In genomic region chr13:26784704-26785639, GRCh38 we compare ENCODE assay signal across 9 cellular contexts. TPM values are rescaled to one million over a fixed set of nuclear protein-coding genes. Genes with fewer than 3 reads are reported as not detected.
A peak's percentile ranks its signal among the peaks of the same experiment; 100 is the strongest.
DNase-seq lines count a peak whose midpoint lies in the region; ATAC-seq, FAIRE-seq and TF ChIP-seq lines count a peak whose summit lies in the region.
"Had no signal": no experiment of that assay in that cellular context is flagged by ENCODE, and none has a peak within 500 bp of the region (broad histone marks: within the 10 kb centered on the region; RNA-seq: fewer than 3 reads in every experiment).

No MANE protein-coding gene starts in this region.

- FAIRE-seq in HepG2 (lab: Jason Lieb, UNC) = no peak

- H3K36me3 Mint-ChIP-seq in activated CD8-positive, alpha-beta T cell treated with anti-CD3 and anti-CD28 coated beads for 36 hours (ENCODE audit: low read depth) = no peaks in the 10 kb centered on the region
- no peaks in the 10 kb centered on the region for H3K36me3 Mint-ChIP-seq in immature natural killer cell

- no peak overlapping the region for H2AFZ ChIP-seq in HepG2 (ENCODE audit: low read length)

- BruUV-seq in HepG2 (replicated peaks; lab: Mats Ljungman, UMichigan) = no TSS peak

- POLR2A ChIA-PET in activated CD8-positive, alpha-beta T cell treated with anti-CD3 and anti-CD28 coated beads for 36 hours (lab: Charles Lee) = no interaction called here
- POLR2A ChIA-PET in HepG2 (lab: Yijun Ruan, JAX) = no interaction called here

- H3K4me1 Mint-ChIP-seq in activated CD8-positive, alpha-beta T cell treated with anti-CD3 and anti-CD28 coated beads for 36 hours (ENCODE audit: low read depth) = peaks cover 15% of the 10 kb centered on the region
- H3K4me1 Mint-ChIP-seq in immature natural killer cell = peaks cover 22 to 23% of the 10 kb centered on the region in 2 donors

- in situ Hi-C loops in GM13977 (cut with MboI; ENCODE audit: low pct_unique_long_range_greater_than_20kb, low sequenced_read_pairs, unreplicated experiment) = no loop called here
- in situ Hi-C loops in HepG2 (cut with HindIII; ENCODE audit: extremely low pct_ligation_motif_present, low pct_unique_long_range_greater_than_20kb) = no loop called here

- no peak overlapping the region for H3K4me2 ChIP-seq in HepG2 (ENCODE audit: low read depth, low read length)

- no peaks in the 10 kb centered on the region for H3K79me2 ChIP-seq in HepG2 (ENCODE audit: insufficient read depth, low read length)

- H3K4me3 ChIP-seq in HepG2 (replicated peaks in 1 of 3; ENCODE audit: insufficient read depth in 1 of 3, low read depth in 2 of 3, low read length in 3 of 3) = no peak overlapping the region

- no peaks in the 10 kb centered on the region for H3K27me3 Mint-ChIP-seq in activated CD8-positive, alpha-beta T cell treated with anti-CD3 and anti-CD28 coated beads for 36 hours
- H3K27me3 Mint-ChIP-seq in immature natural killer cell (ENCODE audit: low read depth in 3 of 3) = peaks cover 0 to 6% (median 4%) of the 10 kb centered on the region in 3 donors

- intact Hi-C loops in activated CD8-positive, alpha-beta T cell treated with anti-CD3 and anti-CD28 coated beads for 36 hours (cut with micrococcal nuclease) = no loop called here
- intact Hi-C loops in HepG2 (cut with micrococcal nuclease; ENCODE audit: unreplicated experiment) = no loop called here

- CTCF ChIA-PET in activated CD8-positive, alpha-beta T cell treated with anti-CD3 and anti-CD28 coated beads for 36 hours (lab: Charles Lee) = interaction anchor here (1.5 kb wide), 1 partner anchor 88 kb away, joined by 6 read pairs; no protein-coding TSS in a partner anchor
- CTCF ChIA-PET in HepG2 (lab: Yijun Ruan, JAX; ENCODE audit: low intra/inter-chr PET ratio, low total read pairs) = no interaction called here

- H3K4me1 ChIP-seq in HepG2 (ENCODE audit: insufficient read depth, low read length) = no peaks in the 10 kb centered on the region

- TF ChIP-seq RAD21 in HepG2 (CRISPR knock-in tag; IDR thresholded peaks at IDR 0.05) = no peak

- H3K36me3 ChIP-seq in HepG2 (replicated peaks in 1 of 2; ENCODE audit: control insufficient read depth in 1 of 2, insufficient read depth in 2 of 2, low read length in 2 of 2) = no peaks in the 10 kb centered on the region

- H3K27ac Mint-ChIP-seq in activated CD8-positive, alpha-beta T cell treated with anti-CD3 and anti-CD28 coated beads for 36 hours = peak overlapping the region; percentile 28
- peak overlapping the region; percentile 3 to 79 (median 52) for H3K27ac Mint-ChIP-seq in immature natural killer cell
- H3K27ac Mint-ChIP-seq: nephron had no signal

- no peaks in the 10 kb centered on the region for H3K9me3 ChIP-seq in HepG2 (ENCODE audit: low read length)

- no peak for TF ChIP-seq CTCF in activated CD8-positive, alpha-beta T cell treated with anti-CD3 and anti-CD28 coated beads for 36 hours (IDR thresholded peaks at IDR 0.05)
- TF ChIP-seq CTCF in GM13977 (IDR thresholded peaks at IDR 0.05; ENCODE audit: extremely low read depth, insufficient read depth, missing control alignments) = no peak
- TF ChIP-seq CTCF in HepG2 (CRISPR knock-in tag; IDR thresholded peaks at IDR 0.05) = no peak

- ATAC-seq in HG02678 (IDR thresholded peaks at IDR 0.05; ENCODE audit: unreplicated experiment) = peak; percentile 73
- peak; percentile 56 for ATAC-seq in activated CD8-positive, alpha-beta T cell treated with anti-CD3 and anti-CD28 coated beads for 36 hours
- ATAC-seq in HepG2 = no peak

- DNase-seq in ELF-1 (ENCODE audit: low read depth, low spot score) = peak; percentile 17
- peak; percentile 26 for DNase-seq in activated CD8-positive, alpha-beta T cell treated with anti-CD3 and anti-CD28 coated beads for 36 hours
- peak in 1 of 3 donors; percentile 18 for DNase-seq in immature natural killer cell
- no peak for DNase-seq in C1 segment of cervical spinal cord (lab: John Stamatoyannopoulos, UW)
- DNase-seq in GM13977 (ENCODE audit: low spot score) = no peak
- DNase-seq in HepG2 (ENCODE audit: low spot score) = no peak
- no peak for DNase-seq in stimulated activated CD4-positive, alpha-beta T cell treated with anti-CD3 and anti-CD28 coated beads, Interleukin-4, amount 100 ng/mL, for 4 hours

- TF ChIP-seq POLR2A in HepG2 (IDR thresholded peaks at IDR 0.05; ENCODE audit: insufficient read depth in 1 of 2, low read depth in 2 of 2, low read length in 2 of 2) = no peak

- TF ChIP-seq EP300 in HepG2 (IDR thresholded peaks at IDR 0.05; ENCODE audit: low read depth in 2 of 2, low read length in 2 of 2) = no peak
- no peak for TF ChIP-seq EP300 in HepG2 (CRISPR knock-in tag; IDR thresholded peaks at IDR 0.05; ENCODE audit: borderline replicate concordance)

- H3K4me3 Mint-ChIP-seq in activated CD8-positive, alpha-beta T cell treated with anti-CD3 and anti-CD28 coated beads for 36 hours = peak overlapping the region; percentile 73
- H3K4me3 Mint-ChIP-seq in immature natural killer cell = peak overlapping the region; percentile 83 to 94 (median 88)

- H3K9me3 Mint-ChIP-seq in activated CD8-positive, alpha-beta T cell treated with anti-CD3 and anti-CD28 coated beads for 36 hours = no peaks in the 10 kb centered on the region
- H3K9me3 Mint-ChIP-seq in immature natural killer cell = no peaks in the 10 kb centered on the region

- WGBS in HepG2 (ENCODE audit: low lambda C conversion rate) = 11% methylated on average over 11 of the region's 18 CpGs

- H3K9ac ChIP-seq in HepG2 (ENCODE audit: insufficient read depth, low read depth, low read length) = no peak overlapping the region

- no peak overlapping the region for H3K27ac ChIP-seq in HepG2 (ENCODE audit: extremely low read length, insufficient read depth, low read length)

- peaks cover 5 to 24% of the 10 kb centered on the region in 2 experiments for H3K27me3 ChIP-seq in HepG2 (ENCODE audit: control insufficient read depth in 1 of 2, insufficient read depth in 2 of 2, low read length in 2 of 2)

- H4K20me1 ChIP-seq in HepG2 (ENCODE audit: insufficient read depth, low read length) = no peaks in the 10 kb centered on the region

TF ChIP-seq in HepG2, 621 proteins besides CTCF, POLR2A, EP300 and RAD21 (continues in another document):
- TF ChIP-seq HCFC1 (IDR thresholded peaks at IDR 0.05; ENCODE audit: low read depth, low read length) (no peak), TCF7L2 (IDR thresholded peaks at IDR 0.05; ENCODE audit: low read depth, low read length) (no peak), SMARCC2 (IDR thresholded peaks at IDR 0.05) (no peak)

RNA-seq across cellular contexts. Expression of gene GPR12, which starts 24.4 kb away (rescaled TPM):
- total RNA-seq in activated CD8-positive, alpha-beta T cell treated with anti-CD3 and anti-CD28 coated beads for 36 hours = not detected
- under 1 TPM in 1 of 3 donors, not detected in 2; 0.11 TPM for polyA plus RNA-seq in immature natural killer cell
- total RNA-seq in HepG2 (2016; rRNA removed; fragmentation: Illumina TruSeq; extraction: Trizol) = not detected in 2 replicates
- 0.09 TPM in 1 of 2 replicates, not detected in the other for total RNA-seq in HepG2 (2016; cell fraction: cytosol; rRNA removed; fragmentation: Illumina TruSeq; extraction: Trizol; ENCODE audit: low read depth)
- not detected in 2 replicates for total RNA-seq in HepG2 (2016; cell fraction: insoluble cytoplasmic fraction; rRNA removed; fragmentation: Illumina TruSeq; extraction: Trizol)
- total RNA-seq in HepG2 (2016; cell fraction: membrane; rRNA removed; fragmentation: Illumina TruSeq; extraction: Trizol) = not detected in 2 replicates
- total RNA-seq in HepG2 (2016; cell fraction: nucleus; rRNA removed; fragmentation: Illumina TruSeq; extraction: Trizol) = not detected in 2 replicates
- not detected in 2 replicates for polyA plus RNA-seq in HepG2 (2011; rRNA removed)
- not detected in 2 replicates for polyA plus RNA-seq in HepG2 (2011; cell fraction: cytosol; rRNA removed)
- not detected in 2 replicates for polyA plus RNA-seq in HepG2 (2011; cell fraction: nucleus; rRNA removed)
- not detected in 2 replicates for polyA plus RNA-seq in HepG2 (2012)
- not detected in 2 replicates for polyA plus RNA-seq in HepG2 (2016; cell fraction: cytosol; fragmentation: Illumina TruSeq; extraction: Trizol; ENCODE audit: low read depth)
- not detected in 2 replicates for polyA plus RNA-seq in HepG2 (2016; cell fraction: insoluble cytoplasmic fraction; fragmentation: Illumina TruSeq; extraction: Trizol; ENCODE audit: low read depth)
- polyA plus RNA-seq in HepG2 (2016; cell fraction: membrane; fragmentation: Illumina TruSeq; extraction: Trizol; ENCODE audit: low read depth) = not detected in 2 replicates
- not detected in 2 replicates for polyA plus RNA-seq in HepG2 (2016; cell fraction: nucleus; fragmentation: Illumina TruSeq; extraction: Trizol; ENCODE audit: insufficient read depth, low read depth)
- not detected in 2 replicates for polyA minus RNA-seq in HepG2 (2011; rRNA and poly(A)+ RNA removed; ENCODE audit: low replicate concordance)
- not detected in 2 replicates for polyA minus RNA-seq in HepG2 (2011; cell fraction: cytosol; rRNA and poly(A)+ RNA removed)
- polyA minus RNA-seq in HepG2 (2011; cell fraction: nucleus; rRNA and poly(A)+ RNA removed) = not detected in 2 replicates

Comparison
In these comparisons a context has a peak if more than half of its experiments do, and no peak if none do; other contexts are left out.
1. DNase-seq: peak in ELF-1 (single experiment) and activated CD8-positive, alpha-beta T cell treated with anti-CD3 and anti-CD28 coated beads for 36 hours (single experiment); none in C1 segment of cervical spinal cord (0 of 14), GM13977 (single experiment), HepG2 (single experiment) and stimulated activated CD4-positive, alpha-beta T cell treated with anti-CD3 and anti-CD28 coated beads, Interleukin-4, amount 100 ng/mL, for 4 hours (0 of 2).